1 cellular context compared by ENCODE assay signal in the genomic region with DNA sequence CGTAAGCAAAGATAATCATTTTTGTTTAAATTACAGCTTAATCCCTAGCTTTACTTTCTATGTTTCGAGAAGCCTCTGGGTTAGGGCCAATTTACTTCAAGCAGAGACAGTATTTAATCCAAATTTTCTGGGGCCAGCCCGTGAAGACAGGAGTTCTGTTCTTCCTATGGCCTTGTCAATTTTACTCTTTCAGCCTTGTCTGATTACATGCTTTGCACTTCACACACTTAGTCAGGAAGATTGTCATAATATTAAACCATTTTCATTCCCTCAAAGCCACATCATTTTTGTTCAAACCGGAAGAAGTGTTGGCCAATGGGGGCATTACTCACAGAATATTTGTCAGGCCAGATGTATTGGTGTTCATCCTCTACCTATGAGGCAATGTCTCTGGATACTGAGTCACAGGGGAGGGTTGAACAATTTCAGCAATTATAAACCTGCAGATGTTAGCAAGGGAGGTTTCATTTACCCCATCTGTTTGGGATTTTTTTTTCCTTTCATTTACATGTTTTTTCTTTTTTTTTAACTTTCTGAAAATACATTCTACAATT.
TF ChIP-seq lines count a peak whose summit lies in the region.

No MANE protein-coding gene starts in this region.

TF ChIP-seq in IMR-90, 13 proteins besides CTCF, POLR2A, EP300 and RAD21 (continued from another document):
- TF ChIP-seq, protein P1, sequence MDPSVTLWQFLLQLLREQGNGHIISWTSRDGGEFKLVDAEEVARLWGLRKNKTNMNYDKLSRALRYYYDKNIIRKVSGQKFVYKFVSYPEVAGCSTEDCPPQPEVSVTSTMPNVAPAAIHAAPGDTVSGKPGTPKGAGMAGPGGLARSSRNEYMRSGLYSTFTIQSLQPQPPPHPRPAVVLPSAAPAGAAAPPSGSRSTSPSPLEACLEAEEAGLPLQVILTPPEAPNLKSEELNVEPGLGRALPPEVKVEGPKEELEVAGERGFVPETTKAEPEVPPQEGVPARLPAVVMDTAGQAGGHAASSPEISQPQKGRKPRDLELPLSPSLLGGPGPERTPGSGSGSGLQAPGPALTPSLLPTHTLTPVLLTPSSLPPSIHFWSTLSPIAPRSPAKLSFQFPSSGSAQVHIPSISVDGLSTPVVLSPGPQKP (IDR thresholded peaks at IDR 0.05; ENCODE audit: borderline replicate concordance, low read depth, low read length): no peak
- peak; percentile 99 for TF ChIP-seq CEBPB (IDR thresholded peaks at IDR 0.05; ENCODE audit: low read depth, low read length)
- TF ChIP-seq NFE2L2 (IDR thresholded peaks at IDR 0.05; ENCODE audit: low read depth, low read length): no peak
- no peak for TF ChIP-seq SMC3 (IDR thresholded peaks at IDR 0.05; ENCODE audit: low read depth, low read length)
- no peak for TF ChIP-seq MAFK (IDR thresholded peaks at IDR 0.05; ENCODE audit: low read depth, low read length)
- TF ChIP-seq RCOR1 (IDR thresholded peaks at IDR 0.05; ENCODE audit: insufficient replicate concordance, low read length): peak; percentile 66
- TF ChIP-seq, protein P2, sequence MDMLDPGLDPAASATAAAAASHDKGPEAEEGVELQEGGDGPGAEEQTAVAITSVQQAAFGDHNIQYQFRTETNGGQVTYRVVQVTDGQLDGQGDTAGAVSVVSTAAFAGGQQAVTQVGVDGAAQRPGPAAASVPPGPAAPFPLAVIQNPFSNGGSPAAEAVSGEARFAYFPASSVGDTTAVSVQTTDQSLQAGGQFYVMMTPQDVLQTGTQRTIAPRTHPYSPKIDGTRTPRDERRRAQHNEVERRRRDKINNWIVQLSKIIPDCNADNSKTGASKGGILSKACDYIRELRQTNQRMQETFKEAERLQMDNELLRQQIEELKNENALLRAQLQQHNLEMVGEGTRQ (IDR thresholded peaks at IDR 0.05; ENCODE audit: low read depth, low read length): no peak
